30 cellular contexts compared by ENCODE assay signal in the genomic region with DNA sequence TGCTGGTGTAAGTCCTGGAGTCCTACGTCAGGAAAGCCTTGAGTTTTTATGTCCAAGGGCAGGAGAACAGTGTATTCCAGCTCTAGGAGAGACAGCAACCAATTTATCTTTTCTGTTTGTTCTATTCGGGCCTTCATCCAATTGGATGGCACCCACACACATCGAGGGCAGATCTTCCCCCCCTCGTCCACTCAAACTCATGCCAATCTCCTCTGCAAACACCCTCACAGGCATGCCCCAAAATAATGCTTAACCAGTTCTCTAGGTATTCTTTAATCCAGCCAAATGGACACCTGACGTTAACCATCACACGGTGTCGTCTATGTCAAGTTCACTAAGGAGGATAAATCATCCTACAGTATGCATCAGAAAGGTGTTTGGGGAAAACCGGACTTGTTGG.
"Had no signal": no experiment of that assay in that cellular context is flagged by ENCODE, and none has a peak within 500 bp of the region (broad histone marks: within the 10 kb centered on the region; RNA-seq: fewer than 3 reads in every experiment).

No MANE protein-coding gene starts in this region.

- H3K4me3 ChIP-seq: cardiac muscle cell, PC-9, SJCRH30, SK-N-MC had no signal

- H3K4me2 ChIP-seq: PC-9 had no signal

- H3K4me1 ChIP-seq: SJCRH30 had no signal

- H3K27ac ChIP-seq: brain microvascular endothelial cell, cardiac muscle cell, PC-9, RWPE1, SJCRH30, SK-N-MC, WERI-Rb-1 had no signal

- H3K36me3 ChIP-seq: brain microvascular endothelial cell, cardiac muscle cell, SJCRH30, WERI-Rb-1 had no signal

- DNase-seq: activated CD4-positive, alpha-beta T cell treated with anti-CD3 and anti-CD28 coated beads, Interleukin-2, amount 10 ng/mL, durations not matched to agents 24 days and 14 days; activated CD4-positive, alpha-beta T cell treated with anti-CD3 and anti-CD28 coated beads, Interleukin-2, amount 50 U/mL, for 4 hours; activated CD8-positive, alpha-beta T cell treated with anti-CD3 and anti-CD28 coated beads for 36 hours; activated gamma-delta T cell treated with Interleukin-2 at 50 U/mL for 16 hours; activated naive CD4-positive, alpha-beta T cell treated with anti-CD3 and anti-CD28 coated beads for 36 hours; activated T-cell treated with anti-CD3 and anti-CD28 coated beads for 4 hours; activated T-cell treated with anti-CD3 and anti-CD28 coated beads, Interleukin-2, amount 50 U/mL, for 4 hours; amniotic stem cell; aorta; brain microvascular endothelial cell; Karpas-422; KBM-7; NCI-H1105; NCI-H1417 treated with DMSO at 0.1 percent for 48 hours; NCI-H187 treated with DMSO at 0.1 percent for 48 hours; NCI-H2081; NCI-H2171 treated with DMSO at 0.1 percent for 48 hours; NCI-H2227 treated with DMSO at 0.1 percent for 48 hours; NCI-H446; NCI-H510A treated with DMSO at 0.1 percent for 48 hours; NCI-H526 treated with DMSO at 0.1 percent for 48 hours; NCI-H774; PC-9; SHP77; SJCRH30; T1000; WERI-Rb-1 had no signal

- H3K9me3 ChIP-seq: SJCRH30 had no signal

- H3K27me3 ChIP-seq: cardiac muscle cell, SJCRH30 had no signal

- ATAC-seq: activated CD8-positive, alpha-beta T cell treated with anti-CD3 and anti-CD28 coated beads for 36 hours; activated T-cell treated with anti-CD3 and anti-CD28 coated beads, Interleukin-2, amount 50 U/mL, for 4 hours had no signal
